8 cellular contexts compared by ENCODE assay signal in genomic region chr4:184288451-184289178, GRCh38.
A peak's percentile ranks its signal among the peaks of the same experiment; 100 is the strongest.
DNase-seq lines count a peak whose midpoint lies in the region; ATAC-seq and TF ChIP-seq lines count a peak whose summit lies in the region.

No MANE protein-coding gene starts in this region.

- H3K9me3 ChIP-seq in SU-DHL-6 (ENCODE audit: insufficient read depth, low read length) (no peaks in the 10 kb centered on the region), mucosa of stomach (ENCODE audit: control insufficient read depth, low read length) (no peaks in the 10 kb centered on the region)

- no peak for TF ChIP-seq CTCF in SU-DHL-6 (IDR thresholded peaks at IDR 0.05; ENCODE audit: insufficient read depth, low read length, poor library complexity, severe bottlenecking)

- peak overlapping the region; percentile 82 for H3K27ac ChIP-seq in SU-DHL-6 (ENCODE audit: low read depth, low read length)

- no peaks in the 10 kb centered on the region for H3K79me2 ChIP-seq in SU-DHL-6 (ENCODE audit: insufficient read depth, low read length)

- H3F3A ChIP-seq in SU-DHL-6 (ENCODE audit: insufficient read depth): peaks cover 45% of the 10 kb centered on the region

- H3K36me3 ChIP-seq in SU-DHL-6 (ENCODE audit: low read length): no peaks in the 10 kb centered on the region
- no peaks in the 10 kb centered on the region for H3K36me3 ChIP-seq in mucosa of stomach (ENCODE audit: control insufficient read depth, insufficient read depth, low read length)

- H3K4me1 ChIP-seq in mucosa of stomach (ENCODE audit: control insufficient read depth, insufficient read depth, low read length): peaks cover 47% of the 10 kb centered on the region

- no peaks in the 10 kb centered on the region for H3K9me2 ChIP-seq in SU-DHL-6 (replicated peaks; ENCODE audit: insufficient read depth, low read length)

- ATAC-seq in HG02678 (IDR thresholded peaks at IDR 0.05; ENCODE audit: unreplicated experiment): peak; percentile 62

- peak overlapping the region; percentile 68 for H3K4me2 ChIP-seq in SU-DHL-6 (ENCODE audit: low read depth, low read length, poor library complexity, severe bottlenecking)

- peak overlapping the region; percentile 60 for H2AFZ ChIP-seq in SU-DHL-6 (ENCODE audit: low read depth, low read length, severe bottlenecking)

- no peaks in the 10 kb centered on the region for H4K20me1 ChIP-seq in SU-DHL-6 (ENCODE audit: low read depth, low read length)

- H3K4me3 ChIP-seq in SU-DHL-6 (ENCODE audit: insufficient read depth, low read length, poor library complexity, severe bottlenecking) (peak overlapping the region; percentile 40), mucosa of stomach (ENCODE audit: low read length) (no peak overlapping the region)

- H3K9ac ChIP-seq in SU-DHL-6 (ENCODE audit: low read length) (peak overlapping the region; percentile 50), mucosa of stomach (ENCODE audit: low read length) (peak overlapping the region; percentile 22)

- no peaks in the 10 kb centered on the region for H3K27me3 ChIP-seq in SU-DHL-6 (ENCODE audit: low read length)
- H3K27me3 ChIP-seq in mucosa of stomach (ENCODE audit: control insufficient read depth, insufficient read depth, low read length): no peaks in the 10 kb centered on the region

- peak; percentile 33 for DNase-seq in DMS53 (lab: John Stamatoyannopoulos, UW)
- DNase-seq in DMS53 treated with DMSO at 0.1 percent for 48 hours (lab: John Stamatoyannopoulos, UW; ENCODE audit: unreplicated experiment): no peak
- no peak for DNase-seq in activated gamma-delta T cell treated with Interleukin-2 at 50 U/mL for 16 hours
- DNase-seq in COLO829 (ENCODE audit: low spot score): no peak
- DNase-seq in H4 (ENCODE audit: low spot score): no peak
